8 cellular contexts compared by ENCODE assay signal in genomic region chr9:68779558-68780376, GRCh38.
DNase-seq lines count a peak whose midpoint lies in the region; ATAC-seq and TF ChIP-seq lines count a peak whose summit lies in the region.

No MANE protein-coding gene starts in this region.

- H3K27me3 ChIP-seq in SK-N-SH (ENCODE audit: insufficient read depth) = no peaks in the 10 kb centered on the region
- H3K27me3 ChIP-seq in cardiac muscle cell = no peaks in the 10 kb centered on the region
- no peaks in the 10 kb centered on the region for H3K27me3 ChIP-seq in parathyroid adenoma (ENCODE audit: control insufficient read depth, insufficient read depth, low read length)
- H3K27me3 ChIP-seq in transverse colon = no peaks in the 10 kb centered on the region

- H3K4me1 ChIP-seq in SK-N-SH (ENCODE audit: control insufficient read depth in 1 of 2, insufficient read depth in 2 of 2, low read depth in 1 of 2, low read length in 1 of 2) (peaks cover 4 to 17% of the 10 kb centered on the region in 2 experiments; a peak in 3 of 4 replicates), cardiac muscle cell (ENCODE audit: low read depth) (peaks cover 30% of the 10 kb centered on the region), parathyroid adenoma (peaks cover 9% of the 10 kb centered on the region), transverse colon (peaks cover 33 to 66% (median 54%) of the 10 kb centered on the region in 4 donors)

- no peaks in the 10 kb centered on the region; the same call in 1 of the 2 replicates for H4K20me1 ChIP-seq in SK-N-SH (ENCODE audit: insufficient read depth)

- TF ChIP-seq CTCF in GM12864 (IDR thresholded peaks at IDR 0.05; ENCODE audit: low read depth, low read length, missing control alignments) (peak; percentile 47), SK-N-SH (IDR thresholded peaks at IDR 0.05) (peak; percentile 52), cardiac muscle cell (IDR thresholded peaks at IDR 0.05; ENCODE audit: low read depth, low read length) (peak; percentile 32), parathyroid adenoma (IDR thresholded peaks at IDR 0.05) (peak; percentile 9), transverse colon (IDR thresholded peaks at IDR 0.05) (peak in 3 of 5 experiments; percentile 9 to 35 (median 18))

- ATAC-seq in HG02610 (IDR thresholded peaks at IDR 0.05; ENCODE audit: unreplicated experiment) = peak; percentile 82

- TF ChIP-seq RAD21 in SK-N-SH (IDR thresholded peaks at IDR 0.05; ENCODE audit: low read length) = no peak; the same call in 1 of the 2 replicates

- H3K4me3 ChIP-seq in GM12864 (ENCODE audit: low read depth, low read length) (peak overlapping the region; percentile 97), SK-N-SH (ENCODE audit: low read depth in 2 of 2, low read length in 1 of 2) (peak overlapping the region; percentile 78 to 82), cardiac muscle cell (peak overlapping the region; percentile 88), parathyroid adenoma (ENCODE audit: low read depth, low read length) (peak overlapping the region; percentile 96), transverse colon (peak overlapping the region; percentile 47 to 81 (median 63))

- in situ Hi-C loops in transverse colon (cut with MboI; ENCODE audit: low pct_ligation_motif_present in 1 of 4, low pct_unique_long_range_greater_than_20kb in 1 of 4, low sequenced_read_pairs in 3 of 4) = loop anchor here in 1 of 4 donors (25.0 kb wide), 2 partner anchors 192 to 208 kb away; no protein-coding TSS in a partner anchor

- H3K79me2 ChIP-seq in SK-N-SH (ENCODE audit: insufficient read depth) = peaks cover 23% of the 10 kb centered on the region; the same call in 1 of the 2 replicates
- H3K79me2 ChIP-seq in parathyroid adenoma = no peaks in the 10 kb centered on the region

- H3K4me2 ChIP-seq in SK-N-SH (peak overlapping the region; percentile 86), parathyroid adenoma (ENCODE audit: low read length) (peak overlapping the region; percentile 100)

- DNase-seq in GM12864 (ENCODE audit: low read depth) (peak; percentile 83), NCI-H1092 (lab: John Stamatoyannopoulos, UW) (peak; percentile 92), SK-N-SH (peak; percentile 93), cardiac muscle cell (ENCODE audit: low read depth in 1 of 2, low spot score in 1 of 2) (peak; percentile 95 to 97), transverse colon (peak; percentile 95)
- peak; percentile 82 for DNase-seq in activated naive CD8-positive, alpha-beta T cell treated with anti-CD3 and anti-CD28 coated beads, Interleukin-2, amount 50 U/mL, for 16 hours (ENCODE audit: low read depth, low spot score)

- intact Hi-C loops in transverse colon (cut with DNase I; ENCODE audit: low total_unique reads) = loop anchor here (5.0 kb wide), 1 partner anchor 218 kb away; no protein-coding TSS in a partner anchor

- H3K9me3 ChIP-seq in SK-N-SH (no peaks in the 10 kb centered on the region), cardiac muscle cell (ENCODE audit: low read depth) (no peaks in the 10 kb centered on the region), parathyroid adenoma (ENCODE audit: control insufficient read depth, low read length) (no peaks in the 10 kb centered on the region), transverse colon (no peaks in the 10 kb centered on the region)

- H3F3A ChIP-seq in SK-N-SH (replicated peaks; ENCODE audit: insufficient read depth) = no peaks in the 10 kb centered on the region

- 1% methylated on average over 52 of the region's 65 CpGs for WGBS in SK-N-SH (ENCODE audit: low lambda C conversion rate)
- 0 to 1% methylated on average over 1 to 51 of the region's 65 CpGs for WGBS in transverse colon (ENCODE audit: low coverage in 1 of 2), 2 donors

- H3K9me2 ChIP-seq in SK-N-SH = no peaks in the 10 kb centered on the region

- POLR2A ChIA-PET in SK-N-SH (lab: Yijun Ruan, JAX) = interaction anchor here (0.6 kb wide), 2 partner anchors 27 to 30 kb away, joined by 3 read pairs; no protein-coding TSS in a partner anchor

- TF ChIP-seq EP300 in SK-N-SH (IDR thresholded peaks at IDR 0.05; ENCODE audit: borderline replicate concordance in 1 of 2, low read depth in 1 of 2, low read length in 1 of 2) (peak in 1 of 2 experiments; percentile 65; a peak in 1 of 4 replicates), transverse colon (IDR thresholded peaks at IDR 0.05; ENCODE audit: low read depth) (no peak)

- H3K36me3 ChIP-seq in SK-N-SH (replicated peaks in 1 of 2; ENCODE audit: control insufficient read depth in 1 of 2, insufficient read depth in 2 of 2, low read length in 1 of 2) (no peaks in the 10 kb centered on the region), cardiac muscle cell (no peaks in the 10 kb centered on the region), parathyroid adenoma (ENCODE audit: control insufficient read depth, insufficient read depth, low read length) (no peaks in the 10 kb centered on the region), transverse colon (no peaks in the 10 kb centered on the region)

- CTCF ChIA-PET in SK-N-SH (lab: Yijun Ruan, JAX) = interaction anchor here (0.6 to 1.4 kb wide), 3 partner anchors 12 to 199 kb away, joined by 3 read pairs; no protein-coding TSS in a partner anchor

- peak; percentile 86 for TF ChIP-seq POLR2A in transverse colon (IDR thresholded peaks at IDR 0.05)

- H2AFZ ChIP-seq in SK-N-SH (ENCODE audit: low read depth) (peak overlapping the region; percentile 99), parathyroid adenoma (peak overlapping the region; percentile 97)

- H3K9ac ChIP-seq in SK-N-SH (peak overlapping the region; percentile 70), parathyroid adenoma (peak overlapping the region; percentile 50)

- H3K27ac ChIP-seq in SK-N-SH (ENCODE audit: low read depth in 2 of 2, low read length in 1 of 2) = peak overlapping the region; percentile 52 to 80
- H3K27ac ChIP-seq in cardiac muscle cell = peak overlapping the region; percentile 91
- peak overlapping the region; percentile 90 for H3K27ac ChIP-seq in parathyroid adenoma
- H3K27ac ChIP-seq in transverse colon = peak overlapping the region; percentile 92 to 96 (median 94)

TF ChIP-seq in SK-N-SH, 30 proteins besides CTCF, POLR2A, EP300 and RAD21 (continues in another document):
- TF ChIP-seq ELF1 (IDR thresholded peaks at IDR 0.05) (peak; percentile 44; the same call in 1 of the 2 replicates), MXI1 (IDR thresholded peaks at IDR 0.05; ENCODE audit: low read depth, low read length) (peak; percentile 86; the same call in 1 of the 2 replicates), RCOR1 (IDR thresholded peaks at IDR 0.05; ENCODE audit: low read length) (peak; percentile 50; the same call in 1 of the 2 replicates), TCF12 (IDR thresholded peaks at IDR 0.05) (no peak), FOXM1 (IDR thresholded peaks at IDR 0.05; ENCODE audit: low read depth) (no peak), SMC3 (IDR thresholded peaks at IDR 0.05; ENCODE audit: low read depth, low read length) (peak; percentile 9; the same call in 1 of the 2 replicates), TAF1 (IDR thresholded peaks at IDR 0.05; ENCODE audit: borderline replicate concordance, low read depth, low read length) (peak; percentile 71), ZBTB33 (IDR thresholded peaks at IDR 0.05; ENCODE audit: borderline replicate concordance, low read depth) (peak; percentile 94), IRF3 (IDR thresholded peaks at IDR 0.05; ENCODE audit: low read depth, low read length) (no peak), NFIC (IDR thresholded peaks at IDR 0.05; ENCODE audit: borderline replicate concordance) (no peak), CHD2 (IDR thresholded peaks at IDR 0.05; ENCODE audit: low read length, partially characterized antibody) (peak; percentile 98), RFX5 (IDR thresholded peaks at IDR 0.05; ENCODE audit: low read length) (no peak), PBX3 (IDR thresholded peaks at IDR 0.05) (peak; percentile 64; the same call in 1 of the 2 replicates)

Comparison
In these comparisons a context has a peak if more than half of its experiments do, and no peak if none do; other contexts are left out.
1. Peak in every context shown above with its lines: DNase-seq, ATAC-seq, H3K4me3 ChIP-seq and H3K27ac ChIP-seq.